In the genomic region with DNA sequence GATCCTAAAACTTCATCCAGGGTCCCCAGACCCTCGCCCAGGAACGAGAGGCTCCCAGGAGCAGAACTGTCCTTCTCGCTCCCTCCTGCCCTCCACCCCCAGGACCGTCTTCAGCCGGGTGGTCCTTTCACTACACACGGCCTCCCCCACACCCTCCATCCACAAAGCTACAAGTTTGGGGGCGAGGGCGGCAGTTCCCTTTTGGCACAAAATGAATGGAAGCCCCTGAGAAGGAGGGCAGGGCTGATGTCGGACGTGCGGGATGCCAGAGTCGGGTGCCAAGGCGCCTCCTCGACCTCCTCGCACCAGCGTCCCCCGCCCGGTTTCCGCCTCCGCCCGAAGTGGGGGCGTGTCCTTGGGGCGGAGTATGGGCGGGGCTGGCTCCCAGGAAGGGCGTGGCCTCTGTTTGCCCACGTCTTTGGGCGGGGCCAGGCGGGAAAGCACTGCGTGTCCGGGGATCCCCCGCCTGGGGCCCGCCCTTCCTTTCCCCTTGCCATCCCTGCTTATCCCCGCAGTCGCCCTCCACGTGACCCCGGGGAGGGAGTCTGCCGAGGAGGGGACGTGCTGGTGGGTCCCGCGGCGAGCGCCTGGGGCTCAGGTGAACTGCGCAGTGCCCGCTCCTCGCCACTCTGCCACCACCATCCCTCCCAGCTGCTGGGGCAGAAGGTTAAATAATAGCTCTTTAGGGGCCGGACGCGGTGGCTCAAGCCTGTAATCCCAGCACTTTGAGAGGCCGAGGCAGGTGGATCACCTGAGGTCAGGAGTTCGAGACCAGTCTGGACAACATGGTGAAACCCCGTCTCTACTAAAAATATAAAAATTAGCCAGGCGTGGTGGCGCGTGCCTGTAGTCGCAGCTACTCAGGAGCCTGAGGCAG, we compare ENCODE assay signal across 8 cellular contexts. TPM values are rescaled to one million over a fixed set of nuclear protein-coding genes. Genes with fewer than 3 reads are reported as not detected.
DNase-seq lines count a peak whose midpoint lies in the region; ATAC-seq, FAIRE-seq and TF ChIP-seq lines count a peak whose summit lies in the region.

No MANE protein-coding gene starts in this region.

- no peak for TF ChIP-seq CTCF in HEK293 (tag by site-specific recombination; IDR thresholded peaks at IDR 0.05)
- TF ChIP-seq CTCF in foreskin keratinocyte (conservative IDR thresholded peaks at IDR 0.05), result no peak

- no peak overlapping the region for H2BK5ac ChIP-seq in neuronal stem cell (ENCODE audit: low read length)

- H3K4me1 ChIP-seq in HEK293 (ENCODE audit: control insufficient read depth, insufficient read depth, low read length), result no peaks in the 10 kb centered on the region
- H3K4me1 ChIP-seq in SJCRH30, result peaks cover 5% of the 10 kb centered on the region; the same call in 1 of the 2 replicates
- H3K4me1 ChIP-seq in foreskin keratinocyte, result no peaks in the 10 kb centered on the region
- peaks cover 0 to 22% of the 10 kb centered on the region in 2 donors for H3K4me1 ChIP-seq in neuronal stem cell (ENCODE audit: control insufficient read depth in 2 of 2, insufficient read depth in 1 of 2, low read depth in 1 of 2, low read length in 2 of 2)

- H3K79me1 ChIP-seq in neuronal stem cell (ENCODE audit: low read depth, low read length), result peaks cover 2% of the 10 kb centered on the region

- FAIRE-seq in G401.6 (lab: Jason Lieb, UNC), result peak; percentile 95

- peak overlapping the region; percentile 73 for H2BK12ac ChIP-seq in neuronal stem cell (ENCODE audit: low read length)

- CTCF ChIA-PET in HEK293 (lab: Yijun Ruan, JAX), result interaction anchor here (0.6 to 2.7 kb wide), 6 partner anchors 11 to 162 kb away, joined by 3 to 35 read pairs (median 12); a partner anchor contains a TSS

- H3K4me2 ChIP-seq in neuronal stem cell (ENCODE audit: insufficient read depth, low read length, poor library complexity, severe bottlenecking), result peak overlapping the region; percentile 100

- H3K27me3 ChIP-seq in SJCRH30 (no peaks in the 10 kb centered on the region), foreskin keratinocyte (no peaks in the 10 kb centered on the region), neuronal stem cell (ENCODE audit: control insufficient read depth in 3 of 3, insufficient read depth in 3 of 3, low read depth in 1 of 3, low read length in 3 of 3) (peaks cover 0 to 5% (median 0%) of the 10 kb centered on the region in 3 experiments)

- POLR2A ChIA-PET in HEK293 (lab: Yijun Ruan, JAX), result interaction anchor here (0.6 to 2.3 kb wide), 8 partner anchors 11 to 45 kb away, joined by 3 to 13 read pairs (median 4); a partner anchor contains a TSS

- H3K18ac ChIP-seq in neuronal stem cell (ENCODE audit: low read length), result peak overlapping the region; percentile 93

- H2AK5ac ChIP-seq in neuronal stem cell (ENCODE audit: low read depth, low read length), result no peak overlapping the region

- H3K23ac ChIP-seq in neuronal stem cell (ENCODE audit: low read depth, low read length, poor library complexity), result peak overlapping the region; percentile 94

- no peak overlapping the region for H2BK120ac ChIP-seq in neuronal stem cell (ENCODE audit: low read depth, low read length)

- H4K91ac ChIP-seq in neuronal stem cell (ENCODE audit: low read depth, low read length, poor library complexity), result no peak overlapping the region

- WGBS in neuronal stem cell (ENCODE audit: extremely low coverage in 2 of 2, insufficient read length in 2 of 2, insufficient replicate concordance in 1 of 2), 2 donors, result no CpG with 5 or more reads among the region's 55 CpGs

- H3K27ac ChIP-seq in HEK293 (ENCODE audit: extremely low read depth, low read depth, low read length) (no peak overlapping the region), SJCRH30 (no peak overlapping the region), foreskin keratinocyte (peak overlapping the region; percentile 84), neuronal stem cell (replicated peaks; ENCODE audit: low read length) (peak overlapping the region; percentile 34)

- peak; percentile 81 for ATAC-seq in foreskin keratinocyte

- no peak overlapping the region for H3K4ac ChIP-seq in neuronal stem cell (ENCODE audit: low read length)

- no peak overlapping the region for H3K14ac ChIP-seq in neuronal stem cell (ENCODE audit: low read length)

- peak overlapping the region; percentile 94 for H3K9ac ChIP-seq in neuronal stem cell (ENCODE audit: low read depth, low read length, poor library complexity)

- H2BK15ac ChIP-seq in neuronal stem cell (ENCODE audit: low read length), result no peak overlapping the region

- peak overlapping the region; percentile 86 for H2AFZ ChIP-seq in neuronal stem cell (ENCODE audit: low read length)

- H4K8ac ChIP-seq in neuronal stem cell (ENCODE audit: low read depth, low read length), result no peak overlapping the region

- H3K4me3 ChIP-seq in HEK293 (ENCODE audit: low read depth, low read length), result peak overlapping the region; percentile 44
- H3K4me3 ChIP-seq in SJCRH30, result peak overlapping the region; percentile 58
- H3K4me3 ChIP-seq in neuronal stem cell (ENCODE audit: low read length in 2 of 2), result peak overlapping the region; percentile 40 to 86

- H3K36me3 ChIP-seq in HEK293 (ENCODE audit: control insufficient read depth in 2 of 2, insufficient read depth in 1 of 2, low read length in 2 of 2) (no peaks in the 10 kb centered on the region), SJCRH30 (no peaks in the 10 kb centered on the region), neuronal stem cell (replicated peaks in 1 of 2; ENCODE audit: control insufficient read depth in 2 of 2, insufficient read depth in 2 of 2, low read length in 2 of 2) (no peaks in the 10 kb centered on the region)

- H3K9me3 ChIP-seq in HEK293 (ENCODE audit: control insufficient read depth, insufficient read depth, low read depth, low read length), result no peaks in the 10 kb centered on the region
- no peaks in the 10 kb centered on the region for H3K9me3 ChIP-seq in SJCRH30 (replicated peaks)
- peaks cover 0 to 2% of the 10 kb centered on the region in 2 donors for H3K9me3 ChIP-seq in neuronal stem cell (replicated peaks in 1 of 2; ENCODE audit: control insufficient read depth in 2 of 2, insufficient read depth in 1 of 2, low read depth in 1 of 2, low read length in 2 of 2)

- DNase-seq in MV-4-11 (lab: John Stamatoyannopoulos, UW) (peak; percentile 80), SJCRH30 (peak; percentile 93 to 95), foreskin keratinocyte (peak; percentile 62 to 77), neuronal stem cell (ENCODE audit: low spot score) (peak; percentile 92), superior temporal gyrus (ENCODE audit: extremely low spot score) (peak; percentile 88)
- peak; percentile 92 to 97 (median 95) for DNase-seq in activated naive CD4-positive, alpha-beta T cell (lab: John Stamatoyannopoulos, UW)

TF ChIP-seq in HEK293, 187 proteins besides CTCF, POLR2A, EP300 and RAD21 (continues in another document):
- no peak for TF ChIP-seq ZNF37A (tag by site-specific recombination; IDR thresholded peaks at IDR 0.05)
- TF ChIP-seq ZXDB (tag by site-specific recombination; IDR thresholded peaks at IDR 0.05), result peak; percentile 56
- TF ChIP-seq, protein P1, sequence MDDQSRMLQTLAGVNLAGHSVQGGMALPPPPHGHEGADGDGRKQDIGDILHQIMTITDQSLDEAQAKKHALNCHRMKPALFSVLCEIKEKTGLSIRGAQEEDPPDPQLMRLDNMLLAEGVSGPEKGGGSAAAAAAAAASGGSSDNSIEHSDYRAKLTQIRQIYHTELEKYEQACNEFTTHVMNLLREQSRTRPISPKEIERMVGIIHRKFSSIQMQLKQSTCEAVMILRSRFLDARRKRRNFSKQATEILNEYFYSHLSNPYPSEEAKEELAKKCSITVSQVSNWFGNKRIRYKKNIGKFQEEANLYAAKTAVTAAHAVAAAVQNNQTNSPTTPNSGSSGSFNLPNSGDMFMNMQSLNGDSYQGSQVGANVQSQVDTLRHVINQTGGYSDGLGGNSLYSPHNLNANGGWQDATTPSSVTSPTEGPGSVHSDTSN (CRISPR knock-in tag; IDR thresholded peaks at IDR 0.05), result no peak
- TF ChIP-seq, protein P2, sequence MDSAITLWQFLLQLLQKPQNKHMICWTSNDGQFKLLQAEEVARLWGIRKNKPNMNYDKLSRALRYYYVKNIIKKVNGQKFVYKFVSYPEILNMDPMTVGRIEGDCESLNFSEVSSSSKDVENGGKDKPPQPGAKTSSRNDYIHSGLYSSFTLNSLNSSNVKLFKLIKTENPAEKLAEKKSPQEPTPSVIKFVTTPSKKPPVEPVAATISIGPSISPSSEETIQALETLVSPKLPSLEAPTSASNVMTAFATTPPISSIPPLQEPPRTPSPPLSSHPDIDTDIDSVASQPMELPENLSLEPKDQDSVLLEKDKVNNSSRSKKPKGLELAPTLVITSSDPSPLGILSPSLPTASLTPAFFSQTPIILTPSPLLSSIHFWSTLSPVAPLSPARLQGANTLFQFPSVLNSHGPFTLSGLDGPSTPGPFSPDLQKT (IDR thresholded peaks at IDR 0.05; ENCODE audit: borderline replicate concordance, low read depth, low read length), result no peak

RNA-seq across cellular contexts. Expression of a gene that starts 0.9 kb away (rescaled TPM):
- 21.5 and 23.9 TPM in 2 replicates for total RNA-seq in SJCRH30 (2014; rRNA removed; shearing (Covaris generic))
- 12.3 and 16.4 TPM in 2 replicates for total RNA-seq in foreskin keratinocyte
- 15.8 and 19.4 TPM in 2 replicates for polyA plus RNA-seq in foreskin keratinocyte
- polyA plus RNA-seq in neuronal stem cell (2013, experiment 1 of 2), result 44.5 TPM
- polyA plus RNA-seq in neuronal stem cell (2013, experiment 2 of 2), result 44.0 TPM

RNA-seq across cellular contexts. Expression of a gene that starts 6.1 kb away (rescaled TPM):
- total RNA-seq in SJCRH30 (2014; rRNA removed; shearing (Covaris generic)), result not detected in 2 replicates
- total RNA-seq in foreskin keratinocyte, result not detected in 2 replicates
- not detected in 2 replicates for polyA plus RNA-seq in foreskin keratinocyte
- polyA plus RNA-seq in neuronal stem cell (2013, experiment 1 of 2), result not detected
- polyA plus RNA-seq in neuronal stem cell (2013, experiment 2 of 2), result not detected

RNA-seq across cellular contexts. Expression of a gene that starts 13.3 kb away (rescaled TPM):
- 31.1 and 35.1 TPM in 2 replicates for total RNA-seq in SJCRH30 (2014; rRNA removed; shearing (Covaris generic))
- 51.0 and 59.8 TPM in 2 replicates for total RNA-seq in foreskin keratinocyte
- polyA plus RNA-seq in foreskin keratinocyte, result 44.5 and 50.1 TPM in 2 replicates
- 25.3 TPM for polyA plus RNA-seq in neuronal stem cell (2013, experiment 1 of 2)
- polyA plus RNA-seq in neuronal stem cell (2013, experiment 2 of 2), result 26.7 TPM

RNA-seq across cellular contexts. Expression of a gene that starts 14.8 kb away (rescaled TPM):
- 64.3 and 68.1 TPM in 2 replicates for total RNA-seq in SJCRH30 (2014; rRNA removed; shearing (Covaris generic))
- total RNA-seq in foreskin keratinocyte, result 105 and 113 TPM in 2 replicates
- 120 and 124 TPM in 2 replicates for polyA plus RNA-seq in foreskin keratinocyte
- 53.9 TPM for polyA plus RNA-seq in neuronal stem cell (2013, experiment 1 of 2)
- polyA plus RNA-seq in neuronal stem cell (2013, experiment 2 of 2), result 51.6 TPM

RNA-seq across cellular contexts. Expression of a gene that starts 15.5 kb away (rescaled TPM):
- total RNA-seq in SJCRH30 (2014; rRNA removed; shearing (Covaris generic)), result 743 and 763 TPM in 2 replicates
- 1,336 TPM in 2 replicates for total RNA-seq in foreskin keratinocyte
- polyA plus RNA-seq in foreskin keratinocyte, result 2,195 and 2,324 TPM in 2 replicates
- polyA plus RNA-seq in neuronal stem cell (2013, experiment 1 of 2), result 860 TPM
- polyA plus RNA-seq in neuronal stem cell (2013, experiment 2 of 2), result 866 TPM

Comparison
In these comparisons a context has a peak if more than half of its experiments do, and no peak if none do; other contexts are left out.
1. H3K27ac ChIP-seq: peak in foreskin keratinocyte (single experiment) and neuronal stem cell (single experiment); none in HEK293 (single experiment) and SJCRH30 (single experiment).
2. Peak in every context shown above with its lines, with median percentiles within 50 percentile points of each other: H3K4me3 ChIP-seq and DNase-seq.